In the genomic region with DNA sequence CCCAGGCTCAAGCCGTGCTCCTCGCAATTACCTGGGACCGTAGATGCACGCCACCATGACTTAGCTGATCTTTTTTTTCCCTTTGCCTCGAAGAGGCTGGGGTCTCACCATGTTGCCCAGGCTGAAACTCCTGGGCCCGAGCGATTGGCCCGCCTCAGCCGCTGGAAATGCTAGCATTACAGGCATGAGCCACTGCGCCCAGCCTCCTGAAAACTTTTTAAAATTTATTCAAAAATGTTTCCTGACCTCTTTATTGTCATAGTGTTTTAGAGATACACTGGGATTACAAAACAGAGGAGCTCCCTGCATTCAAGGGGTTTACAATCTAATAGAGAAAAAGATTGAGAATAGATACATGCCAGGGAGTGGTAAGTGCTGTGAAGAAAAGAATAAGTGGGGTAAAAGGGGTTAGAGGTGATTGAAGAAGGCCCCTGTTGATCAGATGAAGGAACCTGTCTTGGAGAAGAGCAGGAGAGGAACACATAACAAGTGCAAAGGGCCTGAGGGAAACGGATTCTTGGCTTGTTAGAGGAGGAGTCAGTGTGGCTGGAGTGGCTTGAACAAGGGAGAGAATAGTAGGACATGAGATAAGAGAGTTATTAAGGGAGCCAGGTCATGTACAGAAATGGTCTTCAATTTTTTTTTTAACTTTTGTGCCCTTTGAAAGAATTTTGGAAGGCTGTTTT, we compare ENCODE assay signal across 12 cellular contexts. TPM values are rescaled to one million over a fixed set of nuclear protein-coding genes. Genes with fewer than 3 reads are reported as not detected.
DNase-seq lines count a peak whose midpoint lies in the region; ATAC-seq, FAIRE-seq and TF ChIP-seq lines count a peak whose summit lies in the region.
"Had no signal": no experiment of that assay in that cellular context is flagged by ENCODE, and none has a peak within 500 bp of the region (broad histone marks: within the 10 kb centered on the region; RNA-seq: fewer than 3 reads in every experiment).

No MANE protein-coding gene starts in this region.

- H3T11ph ChIP-seq in H9 (ENCODE audit: low read length): no peak overlapping the region

- H2BK12ac ChIP-seq in H9 (ENCODE audit: insufficient read length, low read depth, low read length): no peak overlapping the region

- H3K14ac ChIP-seq in H9 (ENCODE audit: insufficient read depth, low read length): no peak overlapping the region

- H3K23me2 ChIP-seq in H9 (ENCODE audit: insufficient read length, low read depth, low read length, poor library complexity, severe bottlenecking): peaks cover 23% of the 10 kb centered on the region

- H3K36me3 Mint-ChIP-seq in H9 (ENCODE audit: insufficient read depth in 1 of 3, low read depth in 3 of 3): peaks cover 0 to 4% (median 0%) of the 10 kb centered on the region in 3 experiments; a peak in 3 of 7 replicates
- H3K36me3 Mint-ChIP-seq in activated T-helper 2 cell treated with anti-CD3 and anti-CD28 coated beads, Interferon-gamma antibody, Interleukin-2, Interleukin-4, amounts not matched to agents 10 μg/mL and 5 μg/mL and 100 μg/mL, durations not matched to agents 14 hours and 24 hours and 36 hours (ENCODE audit: low read depth): peaks cover 12% of the 10 kb centered on the region
- H3K36me3 Mint-ChIP-seq in naive B cell: no peaks in the 10 kb centered on the region

- H3K27me3 Mint-ChIP-seq in H9 (ENCODE audit: low read depth) (peaks cover 17% of the 10 kb centered on the region), naive B cell (no peaks in the 10 kb centered on the region)
- H3K27me3 Mint-ChIP-seq in activated T-helper 2 cell treated with anti-CD3 and anti-CD28 coated beads, Interferon-gamma antibody, Interleukin-2, Interleukin-4, amounts not matched to agents 10 μg/mL and 5 μg/mL and 100 μg/mL, durations not matched to agents 14 hours and 24 hours and 36 hours (ENCODE audit: low read depth): peaks cover 1% of the 10 kb centered on the region

- H3K56ac ChIP-seq in H9 (ENCODE audit: insufficient read length, low read depth, low read length): no peak overlapping the region

- H3K27ac Mint-ChIP-seq in H9 (no peak overlapping the region), naive B cell (peak overlapping the region; percentile 48 to 100 (median 84))
- no peak overlapping the region for H3K27ac Mint-ChIP-seq in activated T-helper 2 cell treated with anti-CD3 and anti-CD28 coated beads, Interferon-gamma antibody, Interleukin-2, Interleukin-4, amounts not matched to agents 10 μg/mL and 5 μg/mL and 100 μg/mL, durations not matched to agents 14 hours and 24 hours and 36 hours

- H2BK15ac ChIP-seq in H9 (ENCODE audit: low read depth, low read length): no peak overlapping the region

- no peak overlapping the region for H4K8ac ChIP-seq in H9 (replicated peaks; ENCODE audit: insufficient read length, low read depth, low read length)

- no peaks in the 10 kb centered on the region for H3K9me3 ChIP-seq in BLaER1 treated with 17β-estradiol and CSF1 and Interleukin-3, amounts not matched to agents 10 nM and 100 nM (replicated peaks in 1 of 11)
- H3K9me3 ChIP-seq in H9 (ENCODE audit: control insufficient read depth, low read depth, low read length): no peaks in the 10 kb centered on the region
- H3K9me3 ChIP-seq: tibial nerve had no signal

- no peak overlapping the region for H3K4ac ChIP-seq in H9 (ENCODE audit: low read depth, low read length)

- H3K9me3 Mint-ChIP-seq in H9 (no peaks in the 10 kb centered on the region; a peak in 1 of 5 replicates), naive B cell (no peaks in the 10 kb centered on the region)
- no peaks in the 10 kb centered on the region for H3K9me3 Mint-ChIP-seq in activated T-helper 2 cell treated with anti-CD3 and anti-CD28 coated beads, Interferon-gamma antibody, Interleukin-2, Interleukin-4, amounts not matched to agents 10 μg/mL and 5 μg/mL and 100 μg/mL, durations not matched to agents 14 hours and 24 hours and 36 hours

- no peaks in the 10 kb centered on the region for H3K79me1 ChIP-seq in H9 (ENCODE audit: insufficient read depth, low read depth, low read length, poor library complexity, severe bottlenecking)

- FAIRE-seq in H54 (lab: Jason Lieb, UNC): no peak
- FAIRE-seq: G401.6 had no signal

- DNase-seq in H9 (peak; percentile 33), naive B cell (no peak), kidney glomerular epithelial cell (lab: John Stamatoyannopoulos, UW) (no peak), H54 (ENCODE audit: insufficient read length, low spot score) (no peak)
- DNase-seq in activated T-helper 2 cell treated with anti-CD3 and anti-CD28 coated beads, Interferon-gamma antibody, Interleukin-2, Interleukin-4, amounts not matched to agents 10 μg/mL and 5 μg/mL and 100 μg/mL, durations not matched to agents 14 hours and 24 hours and 36 hours (ENCODE audit: low spot score): no peak
- DNase-seq: NCI-H1105 treated with DMSO at 0.1 percent for 48 hours, SHP77 had no signal

- H2BK20ac ChIP-seq in H9 (ENCODE audit: low read depth, low read length, poor library complexity, severe bottlenecking): no peak overlapping the region

- no peak overlapping the region for H3K23ac ChIP-seq in H9 (ENCODE audit: insufficient read length, low read depth, low read length)

- peak overlapping the region; percentile 70 to 87; a peak in 4 of 5 replicates for H3K4me3 Mint-ChIP-seq in H9
- peak overlapping the region; percentile 88 for H3K4me3 Mint-ChIP-seq in activated T-helper 2 cell treated with anti-CD3 and anti-CD28 coated beads, Interferon-gamma antibody, Interleukin-2, Interleukin-4, amounts not matched to agents 10 μg/mL and 5 μg/mL and 100 μg/mL, durations not matched to agents 14 hours and 24 hours and 36 hours (ENCODE audit: low read depth)
- peak overlapping the region; percentile 24 to 100 (median 98) for H3K4me3 Mint-ChIP-seq in naive B cell

- H3K4me1 Mint-ChIP-seq in H9 (peaks cover 23 to 25% of the 10 kb centered on the region in 2 experiments), naive B cell (peaks cover 40 to 44% (median 40%) of the 10 kb centered on the region in 3 donors)
- peaks cover 28% of the 10 kb centered on the region for H3K4me1 Mint-ChIP-seq in activated T-helper 2 cell treated with anti-CD3 and anti-CD28 coated beads, Interferon-gamma antibody, Interleukin-2, Interleukin-4, amounts not matched to agents 10 μg/mL and 5 μg/mL and 100 μg/mL, durations not matched to agents 14 hours and 24 hours and 36 hours (ENCODE audit: low read depth)

- H2BK120ac ChIP-seq in H9 (ENCODE audit: low read depth, low read length, poor library complexity, severe bottlenecking): no peak overlapping the region

- H4K20me1 ChIP-seq in BLaER1 treated with 17β-estradiol and CSF1 and Interleukin-3, amounts not matched to agents 10 nM and 100 nM: peaks cover 25 to 30% (median 29%) of the 10 kb centered on the region in 11 experiments; a peak in 21 of 22 replicates
- no peaks in the 10 kb centered on the region for H4K20me1 ChIP-seq in H9 (ENCODE audit: control insufficient read depth, insufficient read depth, insufficient read length)

- no peak overlapping the region for H2BK5ac ChIP-seq in H9 (ENCODE audit: insufficient read length, low read length)

- no peak overlapping the region for H4K91ac ChIP-seq in H9 (ENCODE audit: insufficient read length, low read depth, low read length)

- H4K5ac ChIP-seq in H9 (ENCODE audit: insufficient read length, low read depth, low read length): no peak overlapping the region

- H3K4me3 ChIP-seq in BLaER1 treated with 17β-estradiol and CSF1 and Interleukin-3, amounts not matched to agents 10 nM and 100 nM: peak overlapping the region; percentile 80 to 99 (median 96); a peak in 19 of 20 replicates

- no CpG with 5 or more reads among the region's 11 CpGs for WGBS in H9 (ENCODE audit: extremely low coverage, insufficient read length, low lambda C conversion rate)

- no peak overlapping the region for H3K18ac ChIP-seq in H9 (ENCODE audit: insufficient read length, low read depth, low read length)

- peak overlapping the region; percentile 83 to 92 (median 89) for H3K4me2 ChIP-seq in BLaER1 treated with 17β-estradiol and CSF1 and Interleukin-3, amounts not matched to agents 10 nM and 100 nM
- H3K4me2 ChIP-seq in H9 (ENCODE audit: insufficient read depth, insufficient read length, low read length): peak overlapping the region; percentile 75

- H2AFZ ChIP-seq in H9 (ENCODE audit: low read length): no peak overlapping the region

- H3K9ac ChIP-seq in BLaER1 treated with 17β-estradiol and CSF1 and Interleukin-3, amounts not matched to agents 10 nM and 100 nM: peak overlapping the region; percentile 94 to 98 (median 96); a peak in 20 of 22 replicates
- H3K9ac ChIP-seq in H9 (ENCODE audit: extremely low read depth, insufficient read length, low read length): no peak overlapping the region

- no peaks in the 10 kb centered on the region for H3K27me3 ChIP-seq in BLaER1 treated with 17β-estradiol and CSF1 and Interleukin-3, amounts not matched to agents 10 nM and 100 nM
- H3K27me3 ChIP-seq in H9 (ENCODE audit: insufficient read depth, low read length): no peaks in the 10 kb centered on the region
- H3K27me3 ChIP-seq: tibial nerve had no signal

- intact Hi-C loops in activated T-helper 2 cell treated with anti-CD3 and anti-CD28 coated beads, Interferon-gamma antibody, Interleukin-2, Interleukin-4, amounts not matched to agents 10 μg/mL and 5 μg/mL and 100 μg/mL, durations not matched to agents 14 hours and 24 hours and 36 hours (cut with micrococcal nuclease): loop anchor here (5.0 kb wide), 1 partner anchor 45 kb away; no protein-coding TSS in a partner anchor

- no peak for ATAC-seq in naive B cell (ENCODE audit: low read depth in 2 of 2)
- no peak for ATAC-seq in HG02885 (IDR thresholded peaks at IDR 0.05; ENCODE audit: poor library complexity, unreplicated experiment)
- no peak for ATAC-seq in HG03108 (IDR thresholded peaks at IDR 0.05; ENCODE audit: unreplicated experiment)

- H3K27ac ChIP-seq in BLaER1 treated with 17β-estradiol and CSF1 and Interleukin-3, amounts not matched to agents 10 nM and 100 nM: peak overlapping the region in 8 of 11 experiments; percentile 92 to 98 (median 95); a peak in 11 of 22 replicates
- H3K27ac ChIP-seq in H9 (ENCODE audit: insufficient read length, low read depth, low read length): no peak overlapping the region

- no peaks in the 10 kb centered on the region; a peak in 2 of 22 replicates for H3K36me3 ChIP-seq in BLaER1 treated with 17β-estradiol and CSF1 and Interleukin-3, amounts not matched to agents 10 nM and 100 nM
- H3K36me3 ChIP-seq: tibial nerve had no signal

- no peak for TF ChIP-seq CTCF in H9 (conservative IDR thresholded peaks at IDR 0.05)

- H3K79me2 ChIP-seq in H9 (ENCODE audit: insufficient read depth, low read length): peaks cover 25% of the 10 kb centered on the region

- TF ChIP-seq POLR2A in H54 (IDR thresholded peaks at IDR 0.05; ENCODE audit: low read depth, low read length): no peak

- no peak overlapping the region for H2AK5ac ChIP-seq in H9 (ENCODE audit: insufficient read length, low read length)

- peaks cover 27 to 33% (median 30%) of the 10 kb centered on the region in 10 experiments for H3K4me1 ChIP-seq in BLaER1 treated with 17β-estradiol and CSF1 and Interleukin-3, amounts not matched to agents 10 nM and 100 nM
- peaks cover 4% of the 10 kb centered on the region; the same call in 1 of the 2 replicates for H3K4me1 ChIP-seq in H9 (ENCODE audit: insufficient read depth, low read length)

RNA-seq across cellular contexts. Expression of a gene that starts 1.7 kb away (rescaled TPM):
- total RNA-seq in H9 (2021): 53.8 and 53.9 TPM in 2 replicates
- total RNA-seq in activated T-helper 2 cell treated with anti-CD3 and anti-CD28 coated beads, Interferon-gamma antibody, Interleukin-2, Interleukin-4, amounts not matched to agents 10 μg/mL and 5 μg/mL and 100 μg/mL, durations not matched to agents 14 hours and 24 hours and 36 hours: 41.5 and 44.7 TPM in 2 replicates
- polyA plus RNA-seq in naive B cell (ENCODE audit: low read depth in 6 of 6): 10 to 100 TPM; 35.8 to 52.9 (median 46.6) TPM

Comparison
In these comparisons a context has a peak if more than half of its experiments do, and no peak if none do; other contexts are left out.
1. H3K27ac Mint-ChIP-seq: peak in naive B cell (6 of 6); none in H9 (0 of 3) and activated T-helper 2 cell treated with anti-CD3 and anti-CD28 coated beads, Interferon-gamma antibody, Interleukin-2, Interleukin-4, amounts not matched to agents 10 μg/mL and 5 μg/mL and 100 μg/mL, durations not matched to agents 14 hours and 24 hours and 36 hours (single experiment).
2. Peak in every context shown above with its lines, with median percentiles within 50 percentile points of each other: H3K4me3 Mint-ChIP-seq.